In the genomic region with DNA sequence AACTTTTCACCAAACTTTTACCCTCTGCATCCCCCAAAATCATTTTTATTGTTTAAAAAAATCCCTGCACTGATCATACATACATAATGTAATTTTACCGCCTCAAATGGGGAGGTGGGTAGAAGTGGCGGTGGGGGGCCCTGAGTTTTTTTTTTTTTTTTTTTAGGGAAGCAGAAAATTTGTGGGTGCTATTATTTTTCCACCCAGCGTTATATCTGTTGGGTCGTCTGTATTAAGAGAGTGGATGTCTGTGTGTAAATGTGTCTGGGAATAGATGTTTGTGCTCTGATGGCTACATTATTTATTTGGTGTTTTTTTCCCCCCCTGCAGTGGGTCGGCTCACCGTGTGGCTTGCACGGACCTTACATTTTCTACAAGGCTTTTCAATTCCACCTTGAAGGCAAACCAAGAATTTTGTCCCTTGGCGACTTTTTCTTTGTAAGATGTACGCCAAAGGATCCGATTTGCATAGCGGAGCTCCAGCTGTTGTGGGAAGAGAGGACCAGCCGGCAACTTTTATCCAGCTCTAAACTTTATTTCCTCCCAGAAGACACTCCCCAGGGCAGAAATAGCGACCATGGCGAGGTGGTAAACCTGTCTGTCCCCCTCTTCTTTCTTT, we compare ENCODE assay signal across 8 cellular contexts. TPM values are rescaled to one million over a fixed set of nuclear protein-coding genes. Genes with fewer than 3 reads are reported as not detected.
A peak's percentile ranks its signal among the peaks of the same experiment; 100 is the strongest.
DNase-seq lines count a peak whose midpoint lies in the region; TF ChIP-seq lines count a peak whose summit lies in the region.

No MANE protein-coding gene starts in this region.

- TF ChIP-seq CTCF in BE2C (IDR thresholded peaks at IDR 0.05; ENCODE audit: low read depth, low read length) = no peak
- no peak for TF ChIP-seq CTCF in HL-60 (IDR thresholded peaks at IDR 0.05; ENCODE audit: insufficient read depth, low read length)
- TF ChIP-seq CTCF in sigmoid colon (IDR thresholded peaks at IDR 0.05) = no peak

- TF ChIP-seq EP300 in sigmoid colon (IDR thresholded peaks at IDR 0.05) = no peak

- H3K9me3 ChIP-seq in BE2C = no peaks in the 10 kb centered on the region
- no peaks in the 10 kb centered on the region for H3K9me3 ChIP-seq in sigmoid colon

- no peaks in the 10 kb centered on the region for H3K36me3 ChIP-seq in BE2C
- no peaks in the 10 kb centered on the region for H3K36me3 ChIP-seq in sigmoid colon

- intact Hi-C loops in sigmoid colon (cut with DNase I) = loop anchor here (2.0 to 5.0 kb wide), 7 partner anchors 40 to 343 kb away; no protein-coding TSS in a partner anchor

- 0% methylated on average over 14 of the region's 14 CpGs for whole genome bisulfite sequencing in sigmoid colon, 2 donors

- no peaks in the 10 kb centered on the region for H3K27me3 Mint-ChIP-seq in activated naive CD4-positive, alpha-beta T cell treated with anti-CD3 and anti-CD28 coated beads, Interleukin-2, amount 50 U/mL, for 24 hours

- H3K27ac ChIP-seq in HL-60 (replicated peaks) (no peak overlapping the region), sigmoid colon (peak overlapping the region; percentile 93 to 98 (median 96))

- DNase-seq in BE2C = no peak
- DNase-seq in HL-60 (ENCODE audit: low read depth in 1 of 2, low spot score in 1 of 2) = no peak
- peak; percentile 43 for DNase-seq in hepatic stellate cell (ENCODE audit: low spot score)
- no peak for DNase-seq in sigmoid colon
- DNase-seq in cerebellum (ENCODE audit: low spot score) = no peak
- no peak for DNase-seq in DMS153 treated with DMSO at 0.1 percent for 48 hours (lab: John Stamatoyannopoulos, UW; ENCODE audit: unreplicated experiment)
- no peak for DNase-seq in NCI-H1930 (lab: John Stamatoyannopoulos, UW)

- H3K27me3 ChIP-seq in BE2C (no peaks in the 10 kb centered on the region), HL-60 (ENCODE audit: insufficient read depth, poor library complexity, severe bottlenecking) (peaks cover 5% of the 10 kb centered on the region), sigmoid colon (no peaks in the 10 kb centered on the region)

- peaks cover 4% of the 10 kb centered on the region for H3K36me3 Mint-ChIP-seq in activated naive CD4-positive, alpha-beta T cell treated with anti-CD3 and anti-CD28 coated beads, Interleukin-2, amount 50 U/mL, for 24 hours

- no peaks in the 10 kb centered on the region for H3K9me3 Mint-ChIP-seq in activated naive CD4-positive, alpha-beta T cell treated with anti-CD3 and anti-CD28 coated beads, Interleukin-2, amount 50 U/mL, for 24 hours

- peak overlapping the region; percentile 96 for H3K27ac Mint-ChIP-seq in activated naive CD4-positive, alpha-beta T cell treated with anti-CD3 and anti-CD28 coated beads, Interleukin-2, amount 50 U/mL, for 24 hours

- peak overlapping the region; percentile 91 for H3K4me3 Mint-ChIP-seq in activated naive CD4-positive, alpha-beta T cell treated with anti-CD3 and anti-CD28 coated beads, Interleukin-2, amount 50 U/mL, for 24 hours

- H3K4me1 Mint-ChIP-seq in activated naive CD4-positive, alpha-beta T cell treated with anti-CD3 and anti-CD28 coated beads, Interleukin-2, amount 50 U/mL, for 24 hours = peaks cover 56% of the 10 kb centered on the region

- H3K4me1 ChIP-seq in BE2C (peaks cover 20% of the 10 kb centered on the region), sigmoid colon (peaks cover 0 to 49% (median 25%) of the 10 kb centered on the region in 4 donors)

- H3K4me3 ChIP-seq in BE2C (ENCODE audit: low read depth, low read length) = peak overlapping the region; percentile 83
- H3K4me3 ChIP-seq in HL-60 (replicated peaks; ENCODE audit: insufficient read depth, low read length) = peak overlapping the region; percentile 76
- H3K4me3 ChIP-seq in sigmoid colon = peak overlapping the region; percentile 67 to 75 (median 68)

- TF ChIP-seq POLR2A in sigmoid colon (IDR thresholded peaks at IDR 0.05) = no peak

RNA-seq across cellular contexts. Expression of a gene that starts 0.4 kb away (rescaled TPM):
- polyA plus RNA-seq in BE2C (2012; ENCODE audit: insufficient read depth, insufficient read length, low read depth) = 7.2 TPM
- total RNA-seq in sigmoid colon (100 to 1,000 TPM in 1 of 4 donors, 10 to 100 TPM in 3; 29.6 to 109 (median 61.1) TPM), cerebellum (27.4 TPM)
- 10 to 100 TPM in 1 of 3 donors, 1 to 10 TPM in 2; 2.3 to 13.6 (median 3.0) TPM for polyA plus RNA-seq in sigmoid colon
